In genomic region chr6:79964607-79965081, GRCh38 we compare ENCODE assay signal across 1 cellular context.
TF ChIP-seq lines count a peak whose summit lies in the region.

No MANE protein-coding gene starts in this region.

TF ChIP-seq in GM23338, 12 proteins besides CTCF, POLR2A, EP300 and RAD21 (continued from another document):
- TF ChIP-seq ZNF462 (CRISPR knock-in tag; IDR thresholded peaks at IDR 0.05) (no peak), ZNF114 (CRISPR knock-in tag; IDR thresholded peaks at IDR 0.05) (no peak), NANOG (IDR thresholded peaks at IDR 0.05; ENCODE audit: borderline replicate concordance) (no peak), EZH2 (IDR thresholded peaks at IDR 0.05; ENCODE audit: low read depth, unreplicated experiment) (no peak), EZH2phosphoT487 (IDR thresholded peaks at IDR 0.05; ENCODE audit: unreplicated experiment) (no peak), REST (IDR thresholded peaks at IDR 0.05; ENCODE audit: unreplicated experiment) (no peak), JUNB (IDR thresholded peaks at IDR 0.05; ENCODE audit: unreplicated experiment) (no peak), ETS1 (IDR thresholded peaks at IDR 0.05) (no peak)
